1 cellular context compared by ENCODE assay signal in genomic region chr17:1649116-1649843, GRCh38.
TF ChIP-seq lines count a peak whose summit lies in the region.

No MANE protein-coding gene starts in this region.

TF ChIP-seq in GM23338, 12 proteins besides CTCF, POLR2A, EP300 and RAD21:
- no peak for TF ChIP-seq ZNF114 (CRISPR knock-in tag; IDR thresholded peaks at IDR 0.05)
- TF ChIP-seq REST (IDR thresholded peaks at IDR 0.05; ENCODE audit: unreplicated experiment) = no peak
- peak; percentile 75 for TF ChIP-seq POLR2AphosphoS5 (IDR thresholded peaks at IDR 0.05; ENCODE audit: low read depth)
